In genomic region chr6:46652603-46653438, GRCh38 we compare ENCODE assay signal across 1 cellular context.
A peak's percentile ranks its signal among the peaks of the same experiment; 100 is the strongest.
TF ChIP-seq lines count a peak whose summit lies in the region.

Gene CYP39A1 (minus strand): TSS chr6:46652818. CDS start chr6:46652582, 236 bp downstream.
Gene SLC25A27 (plus strand): TSS chr6:46652975. CDS start chr6:46653193, 218 bp downstream.

TF ChIP-seq in A549, 52 proteins besides CTCF, POLR2A, EP300 and RAD21 (continued from another document):
- peak; percentile 65; the same call in 1 of the 2 replicates for TF ChIP-seq E2F6 (IDR thresholded peaks at IDR 0.05; ENCODE audit: borderline replicate concordance, low read depth)
- TF ChIP-seq JUN (IDR thresholded peaks at IDR 0.05), result no peak
- TF ChIP-seq HDAC2 (IDR thresholded peaks at IDR 0.05), result peak; percentile 48; the same call in 1 of the 2 replicates
